ENCODE assay signal across 30 cellular contexts in the genomic region with DNA sequence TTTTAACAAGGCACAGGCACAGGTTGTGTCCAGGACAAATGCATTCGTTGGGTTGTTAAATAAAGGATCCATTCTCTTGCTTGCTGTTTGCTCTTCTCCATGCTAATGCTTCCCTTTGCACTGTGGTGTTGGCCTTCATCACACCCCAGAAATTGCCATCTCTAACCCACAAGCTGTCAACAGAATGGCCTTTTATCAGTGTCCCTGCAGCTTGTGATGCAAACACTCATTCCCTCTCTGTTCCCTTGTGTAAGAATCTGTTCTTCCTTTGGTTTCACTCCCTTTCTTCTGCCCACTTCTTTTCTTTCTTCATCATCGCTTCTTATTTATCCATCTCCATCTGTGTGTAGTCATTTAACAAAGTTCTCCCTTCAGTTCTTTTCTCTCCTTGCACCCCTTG.
"Had no signal": no experiment of that assay in that cellular context is flagged by ENCODE, and none has a peak within 500 bp of the region (broad histone marks: within the 10 kb centered on the region; RNA-seq: fewer than 3 reads in every experiment).

No MANE protein-coding gene starts in this region.

- H3K4me3 Mint-ChIP-seq: activated naive CD4-positive, alpha-beta T cell treated with anti-CD3 and anti-CD28 coated beads, Interleukin-2, amount 10 ng/mL, durations not matched to agents 7 days and 5 days; activated T-helper 1 cell treated with anti-CD3 and anti-CD28 coated beads, Interleukin-12 subunit alpha, Interleukin-12 subunit beta, Interleukin-2, Interleukin-4 antibody, amounts not matched to agents 30 ng/mL and 10 ng/mL and 1 ng/mL, durations not matched to agents 14 hours and 24 hours and 36 hours; mesothelial cell of epicardium; naive thymus-derived CD4-positive, alpha-beta T cell; neural crest cell had no signal

- ATAC-seq: gastroesophageal sphincter; left colon; naive thymus-derived CD4-positive, alpha-beta T cell; right cardiac atrium had no signal

- H3K4me1 Mint-ChIP-seq: activated naive CD4-positive, alpha-beta T cell treated with anti-CD3 and anti-CD28 coated beads, Interleukin-2, amount 10 ng/mL, durations not matched to agents 7 days and 5 days; neural crest cell had no signal

- FAIRE-seq: keratinocyte, TTC549 had no signal

- H3K9me3 Mint-ChIP-seq: activated naive CD4-positive, alpha-beta T cell treated with anti-CD3 and anti-CD28 coated beads, Interleukin-2, amount 10 ng/mL, durations not matched to agents 7 days and 5 days; activated T-helper 1 cell treated with anti-CD3 and anti-CD28 coated beads, Interleukin-12 subunit alpha, Interleukin-12 subunit beta, Interleukin-2, Interleukin-4 antibody, amounts not matched to agents 30 ng/mL and 10 ng/mL and 1 ng/mL, durations not matched to agents 14 hours and 24 hours and 36 hours; naive thymus-derived CD4-positive, alpha-beta T cell; neural crest cell had no signal

- H3K27ac ChIP-seq: breast epithelium, colonic mucosa, gastroesophageal sphincter, parathyroid adenoma, spleen, thyroid gland, upper lobe of left lung, vagina, VCaP had no signal

- H2AFZ ChIP-seq: parathyroid adenoma had no signal

- H3K27me3 ChIP-seq: breast epithelium, colonic mucosa, thyroid gland, upper lobe of left lung, vagina had no signal

- H3K4me3 ChIP-seq: breast epithelium, colonic mucosa, gastroesophageal sphincter, spleen, thyroid gland, upper lobe of left lung, vagina had no signal

- H3K36me3 ChIP-seq: breast epithelium, colonic mucosa, gastroesophageal sphincter, spleen, thyroid gland, upper lobe of left lung, vagina had no signal

- DNase-seq: activated CD4-positive, alpha-beta T cell treated with anti-CD3 and anti-CD28 coated beads for 4 hours; activated CD4-positive, alpha-beta T cell treated with anti-CD3 and anti-CD28 coated beads, Interleukin-2, amount 50 U/mL, for 48 hours; activated CD8-positive, alpha-beta memory T cell treated with anti-CD3 and anti-CD28 coated beads for 24 hours; activated effector memory CD4-positive, alpha-beta T cell treated with anti-CD3 and anti-CD28 coated beads, Interleukin-2, amount 50 U/mL, for 16 hours; activated naive CD4-positive, alpha-beta T cell treated with anti-CD3 and anti-CD28 coated beads, Interleukin-2, amount 10 ng/mL, durations not matched to agents 7 days and 5 days; activated T-cell treated with anti-CD3 and anti-CD28 coated beads, Interleukin-2, amount 50 U/mL, for 1 hour; amniotic stem cell; colonic mucosa; effector memory CD4-positive, alpha-beta T cell; hippocampal formation; left colon; mammary epithelial cell; naive thymus-derived CD4-positive, alpha-beta T cell; occipital lobe; right cardiac atrium; spleen; stimulated activated CD4-positive, alpha-beta T cell treated with anti-CD3 and anti-CD28 coated beads, Interleukin-2, amount 100 ng/mL, for 48 hours; stimulated activated naive CD4-positive, alpha-beta T cell treated with Interleukin-2 at 50 U/mL for 16 hours; thyroid gland; upper lobe of left lung had no signal

- H3K79me2 ChIP-seq: parathyroid adenoma had no signal

- H3K36me3 Mint-ChIP-seq: activated naive CD4-positive, alpha-beta T cell treated with anti-CD3 and anti-CD28 coated beads, Interleukin-2, amount 10 ng/mL, durations not matched to agents 7 days and 5 days; mesothelial cell of epicardium; naive thymus-derived CD4-positive, alpha-beta T cell had no signal

- H3K9me3 ChIP-seq: breast epithelium, colonic mucosa, gastroesophageal sphincter, spleen, thyroid gland, upper lobe of left lung, vagina had no signal

- H3K4me1 ChIP-seq: breast epithelium, colonic mucosa, gastroesophageal sphincter, parathyroid adenoma, thyroid gland, upper lobe of left lung, vagina had no signal

- H3K27ac Mint-ChIP-seq: activated naive CD4-positive, alpha-beta T cell treated with anti-CD3 and anti-CD28 coated beads, Interleukin-2, amount 10 ng/mL, durations not matched to agents 7 days and 5 days; activated T-helper 1 cell treated with anti-CD3 and anti-CD28 coated beads, Interleukin-12 subunit alpha, Interleukin-12 subunit beta, Interleukin-2, Interleukin-4 antibody, amounts not matched to agents 30 ng/mL and 10 ng/mL and 1 ng/mL, durations not matched to agents 14 hours and 24 hours and 36 hours; mesothelial cell of epicardium; naive thymus-derived CD4-positive, alpha-beta T cell had no signal

- H3K9ac ChIP-seq: parathyroid adenoma had no signal
